8 cellular contexts compared by ENCODE assay signal in genomic region chr10:5317547-5318107, GRCh38. TPM values are rescaled to one million over a fixed set of nuclear protein-coding genes. Genes with fewer than 3 reads are reported as not detected.
A peak's percentile ranks its signal among the peaks of the same experiment; 100 is the strongest.
DNase-seq lines count a peak whose midpoint lies in the region; ATAC-seq lines count a peak whose summit lies in the region.

No MANE protein-coding gene starts in this region.

- H3K36me3 Mint-ChIP-seq in immature natural killer cell = peaks cover 0 to 13% (median 10%) of the 10 kb centered on the region in 3 donors
- H3K36me3 Mint-ChIP-seq in stimulated activated naive CD8-positive, alpha-beta T cell treated with anti-CD3 and anti-CD28 coated beads, Interleukin-15, Interleukin-2, amounts not matched to agents 100 ng/mL and 50 ng/mL, for 24 hours (ENCODE audit: low read depth) = no peaks in the 10 kb centered on the region

- no peak for ATAC-seq in GM19397 (IDR thresholded peaks at IDR 0.05; ENCODE audit: unreplicated experiment)
- ATAC-seq in GM18517 (IDR thresholded peaks at IDR 0.05; ENCODE audit: unreplicated experiment) = no peak

- no peaks in the 10 kb centered on the region for H3K27me3 Mint-ChIP-seq in immature natural killer cell (ENCODE audit: low read depth in 3 of 3)
- no peaks in the 10 kb centered on the region for H3K27me3 Mint-ChIP-seq in stimulated activated naive CD8-positive, alpha-beta T cell treated with anti-CD3 and anti-CD28 coated beads, Interleukin-15, Interleukin-2, amounts not matched to agents 100 ng/mL and 50 ng/mL, for 24 hours

- peak overlapping the region; percentile 65 for H3K27ac ChIP-seq in KOPT-K1 (ENCODE audit: low read depth, low read length, poor library complexity, severe bottlenecking)

- H3K4me3 Mint-ChIP-seq in immature natural killer cell = peak overlapping the region; percentile 39 to 61 (median 49)
- no peak overlapping the region for H3K4me3 Mint-ChIP-seq in stimulated activated naive CD8-positive, alpha-beta T cell treated with anti-CD3 and anti-CD28 coated beads, Interleukin-15, Interleukin-2, amounts not matched to agents 100 ng/mL and 50 ng/mL, for 24 hours

- no peaks in the 10 kb centered on the region for H3K9me3 ChIP-seq in KOPT-K1 (ENCODE audit: insufficient read depth, low read length, poor library complexity, severe bottlenecking)

- peak overlapping the region; percentile 78 to 90 (median 88) for H3K27ac Mint-ChIP-seq in immature natural killer cell
- H3K27ac Mint-ChIP-seq in stimulated activated naive CD8-positive, alpha-beta T cell treated with anti-CD3 and anti-CD28 coated beads, Interleukin-15, Interleukin-2, amounts not matched to agents 100 ng/mL and 50 ng/mL, for 24 hours = peak overlapping the region; percentile 58

- H3K36me3 ChIP-seq in KOPT-K1 (ENCODE audit: insufficient read depth, low read length) = no peaks in the 10 kb centered on the region

- H3K9me3 Mint-ChIP-seq in immature natural killer cell = peaks cover 0 to 6% (median 2%) of the 10 kb centered on the region in 6 donors
- H3K9me3 Mint-ChIP-seq in stimulated activated naive CD8-positive, alpha-beta T cell treated with anti-CD3 and anti-CD28 coated beads, Interleukin-15, Interleukin-2, amounts not matched to agents 100 ng/mL and 50 ng/mL, for 24 hours = no peaks in the 10 kb centered on the region

- DNase-seq in EL (peak; percentile 90), activated T-cell treated with anti-CD3 and anti-CD28 coated beads for 1 hour (ENCODE audit: low read depth) (peak; percentile 46), immature natural killer cell (peak; percentile 34 to 45 (median 35)), SKM-1 (lab: John Stamatoyannopoulos, UW; ENCODE audit: unreplicated experiment) (no peak)

- peaks cover 71 to 84% of the 10 kb centered on the region in 2 donors for H3K4me1 Mint-ChIP-seq in immature natural killer cell
- peaks cover 31% of the 10 kb centered on the region for H3K4me1 Mint-ChIP-seq in stimulated activated naive CD8-positive, alpha-beta T cell treated with anti-CD3 and anti-CD28 coated beads, Interleukin-15, Interleukin-2, amounts not matched to agents 100 ng/mL and 50 ng/mL, for 24 hours (ENCODE audit: low read depth)

RNA-seq across cellular contexts. Expression of gene UCN3, which starts 47.1 kb away (rescaled TPM):
- not detected for polyA plus RNA-seq in immature natural killer cell
